Comparison of ENCODE assay signal across 1 cellular context in genomic region chr12:113185180-113186032, GRCh38.
TF ChIP-seq lines count a peak whose summit lies in the region.

DDX54 (minus strand) TSS chr12:113185478; CDS start chr12:113185451, 27 bp downstream.
RITA1 (plus strand) TSS chr12:113185721; CDS start chr12:113186747, 1,026 bp downstream.

TF ChIP-seq in HepG2, 621 proteins besides CTCF, POLR2A, EP300 and RAD21 (continued from another document and continues in another):
- no peak for TF ChIP-seq ZNF576 (CRISPR knock-in tag; IDR thresholded peaks at IDR 0.05)
- no peak for TF ChIP-seq EEA1 (CRISPR knock-in tag; IDR thresholded peaks at IDR 0.05; ENCODE audit: borderline replicate concordance)
- no peak for TF ChIP-seq HMG20A (CRISPR knock-in tag; IDR thresholded peaks at IDR 0.05; ENCODE audit: borderline replicate concordance)
- TF ChIP-seq MNT (IDR thresholded peaks at IDR 0.05), result peak; percentile 66
- peak; percentile 40; the same call in 1 of the 2 replicates for TF ChIP-seq ZNF775 (CRISPR knock-in tag; IDR thresholded peaks at IDR 0.05; ENCODE audit: borderline replicate concordance)
- peak; percentile 83 for TF ChIP-seq SPEN (CRISPR knock-in tag; IDR thresholded peaks at IDR 0.05; ENCODE audit: low read depth)
- TF ChIP-seq FOXK2 (IDR thresholded peaks at IDR 0.05), result peak; percentile 98
- TF ChIP-seq E2F5 (CRISPR knock-in tag; conservative IDR thresholded peaks at IDR 0.05), result no peak
- no peak for TF ChIP-seq ZNF337 (CRISPR knock-in tag; IDR thresholded peaks at IDR 0.05; ENCODE audit: borderline replicate concordance, low read depth)
- TF ChIP-seq IRF2 (CRISPR knock-in tag; IDR thresholded peaks at IDR 0.05), result no peak; the same call in 1 of the 2 replicates
- TF ChIP-seq RXRA (CRISPR knock-in tag; IDR thresholded peaks at IDR 0.05), result peak; percentile 46; the same call in 1 of the 2 replicates
- TF ChIP-seq ZNF549 (CRISPR knock-in tag; IDR thresholded peaks at IDR 0.05), result no peak
- peak; percentile 96 for TF ChIP-seq ZNF317 (CRISPR knock-in tag; IDR thresholded peaks at IDR 0.05)
- no peak for TF ChIP-seq ZBTB33 (CRISPR knock-in tag; IDR thresholded peaks at IDR 0.05)
- peak; percentile 64; the same call in 1 of the 2 replicates for TF ChIP-seq MEIS2 (CRISPR knock-in tag; IDR thresholded peaks at IDR 0.05)
- TF ChIP-seq GMEB1 (CRISPR knock-in tag; IDR thresholded peaks at IDR 0.05; ENCODE audit: borderline replicate concordance), result peak; percentile 90
- peak; percentile 42; the same call in 1 of the 2 replicates for TF ChIP-seq GMEB2 (CRISPR knock-in tag; IDR thresholded peaks at IDR 0.05; ENCODE audit: low read depth)
- no peak for TF ChIP-seq ZNF747 (CRISPR knock-in tag; IDR thresholded peaks at IDR 0.05; ENCODE audit: borderline replicate concordance)
- TF ChIP-seq CENPBD1 (CRISPR knock-in tag; IDR thresholded peaks at IDR 0.05; ENCODE audit: borderline replicate concordance, low read depth), result no peak
- TF ChIP-seq NCOA5 (CRISPR knock-in tag; IDR thresholded peaks at IDR 0.05), result no peak
- no peak for TF ChIP-seq NR2F2 (IDR thresholded peaks at IDR 0.05; ENCODE audit: borderline replicate concordance, low read depth)
- TF ChIP-seq KMT2B (CRISPR knock-in tag; IDR thresholded peaks at IDR 0.05), result no peak; the same call in 1 of the 2 replicates
- TF ChIP-seq ZKSCAN8 (CRISPR knock-in tag; IDR thresholded peaks at IDR 0.05; ENCODE audit: borderline replicate concordance), result peak; percentile 71
- no peak for TF ChIP-seq GTF3A (CRISPR knock-in tag; conservative IDR thresholded peaks at IDR 0.05)
- TF ChIP-seq XBP1 (CRISPR knock-in tag; IDR thresholded peaks at IDR 0.05), result no peak
- peak; percentile 47; the same call in 1 of the 2 replicates for TF ChIP-seq ZNF121 (CRISPR knock-in tag; IDR thresholded peaks at IDR 0.05)
- TF ChIP-seq ZNF749 (CRISPR knock-in tag; IDR thresholded peaks at IDR 0.05; ENCODE audit: borderline replicate concordance), result peak; percentile 83; the same call in 1 of the 2 replicates
- peak; percentile 74 for TF ChIP-seq KDM5B (CRISPR knock-in tag; IDR thresholded peaks at IDR 0.05; ENCODE audit: borderline replicate concordance)
- TF ChIP-seq USF2 (IDR thresholded peaks at IDR 0.05; ENCODE audit: low read depth, low read length), result peak; percentile 94
- TF ChIP-seq USF2 (CRISPR knock-in tag; IDR thresholded peaks at IDR 0.05; ENCODE audit: borderline replicate concordance), result peak; percentile 96; the same call in 1 of the 2 replicates
- no peak for TF ChIP-seq RFX5 (IDR thresholded peaks at IDR 0.05; ENCODE audit: low read depth, low read length)
- peak; percentile 69; the same call in 1 of the 2 replicates for TF ChIP-seq NFKB2 (CRISPR knock-in tag; IDR thresholded peaks at IDR 0.05; ENCODE audit: borderline replicate concordance)
- 0 out of 2 replicates have a peak, but pooled peaks have one; percentile 51 for TF ChIP-seq RERE (CRISPR knock-in tag; IDR thresholded peaks at IDR 0.05; ENCODE audit: low read depth)
- TF ChIP-seq NR3C1 (CRISPR knock-in tag; IDR thresholded peaks at IDR 0.05), result no peak
- peak; percentile 87 for TF ChIP-seq BCL3 (CRISPR knock-in tag; IDR thresholded peaks at IDR 0.05)
- TF ChIP-seq NFE2L2 (IDR thresholded peaks at IDR 0.05; ENCODE audit: low read length), result no peak
- TF ChIP-seq ZNF709 (CRISPR knock-in tag; IDR thresholded peaks at IDR 0.05), result peak; percentile 43; the same call in 1 of the 2 replicates
